In genomic region chr16:67930678-67931211, GRCh38 we compare ENCODE assay signal across 22 cellular contexts. TPM values are rescaled to one million over a fixed set of nuclear protein-coding genes. Genes with fewer than 3 reads are reported as not detected.
DNase-seq lines count a peak whose midpoint lies in the region; ATAC-seq and TF ChIP-seq lines count a peak whose summit lies in the region.
"Had no signal": no experiment of that assay in that cellular context is flagged by ENCODE, and none has a peak within 500 bp of the region (broad histone marks: within the 10 kb centered on the region; RNA-seq: fewer than 3 reads in every experiment).

No MANE protein-coding gene starts in this region.

- peaks cover 13% of the 10 kb centered on the region for H3K36me3 Mint-ChIP-seq in activated naive CD8-positive, alpha-beta T cell treated with anti-CD3 and anti-CD28 coated beads, Interleukin-2, amount 10 ng/mL, durations not matched to agents 7 days and 5 days
- H3K36me3 Mint-ChIP-seq in activated naive CD8-positive, alpha-beta T cell treated with anti-CD3 and anti-CD28 coated beads, Interleukin-2, amount 50 U/mL, for 24 hours (ENCODE audit: low read depth), result peaks cover 28% of the 10 kb centered on the region
- H3K36me3 Mint-ChIP-seq in naive thymus-derived CD4-positive, alpha-beta T cell, result peaks cover 5 to 24% (median 6%) of the 10 kb centered on the region in 5 donors

- peaks cover 87% of the 10 kb centered on the region for H3K4me1 ChIP-seq in body of pancreas
- H3K4me1 ChIP-seq in naive thymus-derived CD4-positive, alpha-beta T cell (ENCODE audit: control insufficient read depth in 2 of 2, insufficient read depth in 2 of 2, low read length in 2 of 2), result peaks cover 8 to 12% of the 10 kb centered on the region in 2 donors
- H3K4me1 ChIP-seq in suprapubic skin, result peaks cover 27% of the 10 kb centered on the region
- peaks cover 10 to 19% of the 10 kb centered on the region in 2 donors for H3K4me1 ChIP-seq in ascending aorta

- POLR2A ChIA-PET in activated naive CD8-positive, alpha-beta T cell treated with anti-CD3 and anti-CD28 coated beads, Interleukin-2, amount 10 ng/mL, durations not matched to agents 7 days and 5 days (lab: Charles Lee), result interaction anchor here (1.1 kb wide), 1 partner anchor 45 kb away, joined by 3 read pairs; no protein-coding TSS in a partner anchor
- POLR2A ChIA-PET in naive thymus-derived CD4-positive, alpha-beta T cell (lab: Charles Lee), result interaction anchor here (1.1 to 1.5 kb wide), 3 partner anchors 8 to 123 kb away, joined by 3 to 5 read pairs (median 4); no protein-coding TSS in a partner anchor

- 45 to 59% methylated on average over 14 to 17 of the region's 17 CpGs for WGBS in body of pancreas, 2 donors
- WGBS in suprapubic skin, result 90% methylated on average over 14 of the region's 17 CpGs

- no peaks in the 10 kb centered on the region for H3K36me3 ChIP-seq in body of pancreas (replicated peaks in 1 of 2; ENCODE audit: insufficient read depth in 1 of 2, low read depth in 2 of 2)
- peaks cover 19 to 79% (median 20%) of the 10 kb centered on the region in 3 experiments for H3K36me3 ChIP-seq in naive thymus-derived CD4-positive, alpha-beta T cell (ENCODE audit: control insufficient read depth in 2 of 3, insufficient read depth in 3 of 3, low read length in 3 of 3)
- peaks cover 34% of the 10 kb centered on the region for H3K36me3 ChIP-seq in suprapubic skin
- peaks cover 22 to 30% of the 10 kb centered on the region in 2 donors for H3K36me3 ChIP-seq in ascending aorta

- ATAC-seq in activated naive CD8-positive, alpha-beta T cell treated with anti-CD3 and anti-CD28 coated beads, Interleukin-2, amount 10 ng/mL, durations not matched to agents 7 days and 5 days (ENCODE audit: low read depth), result no peak
- no peak for ATAC-seq in activated naive CD8-positive, alpha-beta T cell treated with anti-CD3 and anti-CD28 coated beads, Interleukin-2, amount 50 U/mL, for 24 hours
- no peak for ATAC-seq in body of pancreas
- ATAC-seq in sciatic nerve, result no peak
- ATAC-seq in naive thymus-derived CD4-positive, alpha-beta T cell, result no peak
- ATAC-seq: SK-N-SH treated with all-trans-retinoic acid at 6 μM for 48 hours had no signal

- no peak overlapping the region for H3K4me3 Mint-ChIP-seq in activated naive CD8-positive, alpha-beta T cell treated with anti-CD3 and anti-CD28 coated beads, Interleukin-2, amount 10 ng/mL, durations not matched to agents 7 days and 5 days
- H3K4me3 Mint-ChIP-seq in activated naive CD8-positive, alpha-beta T cell treated with anti-CD3 and anti-CD28 coated beads, Interleukin-2, amount 50 U/mL, for 24 hours, result no peak overlapping the region
- H3K4me3 Mint-ChIP-seq in naive thymus-derived CD4-positive, alpha-beta T cell, result no peak overlapping the region
- H3K4me3 Mint-ChIP-seq: IgD-negative memory B cell had no signal

- peak; percentile 26 for DNase-seq in activated naive CD8-positive, alpha-beta T cell treated with anti-CD3 and anti-CD28 coated beads, Interleukin-2, amount 10 ng/mL, durations not matched to agents 7 days and 5 days
- DNase-seq in activated naive CD8-positive, alpha-beta T cell treated with anti-CD3 and anti-CD28 coated beads, Interleukin-2, amount 50 U/mL, for 24 hours, result no peak
- peak in 3 of 4 donors; percentile 50 to 58 (median 53) for DNase-seq in body of pancreas
- DNase-seq in sciatic nerve (ENCODE audit: low spot score), result peak; percentile 56
- no peak for DNase-seq in naive thymus-derived CD4-positive, alpha-beta T cell
- no peak for DNase-seq in suprapubic skin (ENCODE audit: low spot score in 2 of 2)
- no peak for DNase-seq in ascending aorta (ENCODE audit: low spot score in 2 of 2)
- DNase-seq: 8988T; AML-193; GF-D8; GOT3; Kasumi-1; NCI-H1694; NCI-H2081; NCI-H2171; NCI-H345; NCI-H524; NCI-H774; NK-92 treated with Interleukin-12 subunit alpha and Interleukin-12 subunit beta, amount 100 ng/mL, for 24 hours had no signal

- no peak overlapping the region for H3K27ac Mint-ChIP-seq in activated naive CD8-positive, alpha-beta T cell treated with anti-CD3 and anti-CD28 coated beads, Interleukin-2, amount 10 ng/mL, durations not matched to agents 7 days and 5 days
- H3K27ac Mint-ChIP-seq in activated naive CD8-positive, alpha-beta T cell treated with anti-CD3 and anti-CD28 coated beads, Interleukin-2, amount 50 U/mL, for 24 hours, result no peak overlapping the region
- peak overlapping the region in 1 of 9 donors; percentile 21 for H3K27ac Mint-ChIP-seq in naive thymus-derived CD4-positive, alpha-beta T cell

- TF ChIP-seq POLR2A in body of pancreas (IDR thresholded peaks at IDR 0.05), result no peak
- TF ChIP-seq POLR2A in suprapubic skin (IDR thresholded peaks at IDR 0.05), result no peak

- no peaks in the 10 kb centered on the region for H3K9me3 Mint-ChIP-seq in activated naive CD8-positive, alpha-beta T cell treated with anti-CD3 and anti-CD28 coated beads, Interleukin-2, amount 10 ng/mL, durations not matched to agents 7 days and 5 days
- H3K9me3 Mint-ChIP-seq in activated naive CD8-positive, alpha-beta T cell treated with anti-CD3 and anti-CD28 coated beads, Interleukin-2, amount 50 U/mL, for 24 hours, result no peaks in the 10 kb centered on the region
- H3K9me3 Mint-ChIP-seq in naive thymus-derived CD4-positive, alpha-beta T cell, result no peaks in the 10 kb centered on the region
- H3K9me3 Mint-ChIP-seq: IgD-negative memory B cell had no signal

- TF ChIP-seq EP300 in suprapubic skin (IDR thresholded peaks at IDR 0.05), result no peak

- intact Hi-C loops in body of pancreas (cut with DNase I), result no loop called here
- intact Hi-C loops in sciatic nerve (cut with DNase I), result no loop called here
- intact Hi-C loops in naive thymus-derived CD4-positive, alpha-beta T cell (cut with micrococcal nuclease), result no loop called here
- intact Hi-C loops in ascending aorta (cut with DNase I), result loop anchor here (10.0 kb wide), 1 partner anchor 206 kb away; no protein-coding TSS in a partner anchor

- H3K27me3 Mint-ChIP-seq in activated naive CD8-positive, alpha-beta T cell treated with anti-CD3 and anti-CD28 coated beads, Interleukin-2, amount 10 ng/mL, durations not matched to agents 7 days and 5 days, result no peaks in the 10 kb centered on the region
- no peaks in the 10 kb centered on the region for H3K27me3 Mint-ChIP-seq in activated naive CD8-positive, alpha-beta T cell treated with anti-CD3 and anti-CD28 coated beads, Interleukin-2, amount 50 U/mL, for 24 hours
- peaks cover 0 to 1% (median 0%) of the 10 kb centered on the region in 5 donors for H3K27me3 Mint-ChIP-seq in naive thymus-derived CD4-positive, alpha-beta T cell
- H3K27me3 Mint-ChIP-seq: IgD-negative memory B cell had no signal

- CTCF ChIA-PET in naive thymus-derived CD4-positive, alpha-beta T cell (lab: Charles Lee), result interaction anchor here (0.5 kb wide), 1 partner anchor 53 kb away, joined by 3 read pairs; no protein-coding TSS in a partner anchor

- H3K4me1 Mint-ChIP-seq in activated naive CD8-positive, alpha-beta T cell treated with anti-CD3 and anti-CD28 coated beads, Interleukin-2, amount 10 ng/mL, durations not matched to agents 7 days and 5 days, result peaks cover 11% of the 10 kb centered on the region
- H3K4me1 Mint-ChIP-seq in activated naive CD8-positive, alpha-beta T cell treated with anti-CD3 and anti-CD28 coated beads, Interleukin-2, amount 50 U/mL, for 24 hours, result peaks cover 15% of the 10 kb centered on the region
- H3K4me1 Mint-ChIP-seq in naive thymus-derived CD4-positive, alpha-beta T cell, result peaks cover 9 to 27% (median 18%) of the 10 kb centered on the region in 7 donors

- no peaks in the 10 kb centered on the region for H3K27me3 ChIP-seq in body of pancreas
- H3K27me3 ChIP-seq in naive thymus-derived CD4-positive, alpha-beta T cell (ENCODE audit: control insufficient read depth in 2 of 2, insufficient read depth in 2 of 2, low read length in 2 of 2), result no peaks in the 10 kb centered on the region
- no peaks in the 10 kb centered on the region for H3K27me3 ChIP-seq in suprapubic skin
- no peaks in the 10 kb centered on the region for H3K27me3 ChIP-seq in ascending aorta

- H3K4me3 ChIP-seq in body of pancreas (peak overlapping the region in 1 of 2 donors; percentile 16), suprapubic skin (no peak overlapping the region), ascending aorta (no peak overlapping the region)
- H3K4me3 ChIP-seq in naive thymus-derived CD4-positive, alpha-beta T cell (ENCODE audit: low read length), result no peak overlapping the region

- TF ChIP-seq CTCF in body of pancreas (IDR thresholded peaks at IDR 0.05), result no peak
- no peak for TF ChIP-seq CTCF in suprapubic skin (IDR thresholded peaks at IDR 0.05)
- TF ChIP-seq CTCF in ascending aorta (IDR thresholded peaks at IDR 0.05), result no peak

- H3K9me3 ChIP-seq in body of pancreas (no peaks in the 10 kb centered on the region), suprapubic skin (no peaks in the 10 kb centered on the region), ascending aorta (no peaks in the 10 kb centered on the region)
- no peaks in the 10 kb centered on the region for H3K9me3 ChIP-seq in naive thymus-derived CD4-positive, alpha-beta T cell (ENCODE audit: control insufficient read depth in 2 of 3, low read length in 3 of 3)

- peak overlapping the region; percentile 78 to 82 (median 80) for H3K27ac ChIP-seq in body of pancreas
- no peak overlapping the region for H3K27ac ChIP-seq in naive thymus-derived CD4-positive, alpha-beta T cell (ENCODE audit: low read depth, low read length)
- no peak overlapping the region for H3K27ac ChIP-seq in suprapubic skin
- no peak overlapping the region for H3K27ac ChIP-seq in ascending aorta
- H3K27ac ChIP-seq: C4-2B had no signal

RNA-seq across cellular contexts. Expression of gene CTRL, which starts 0.9 kb away (rescaled TPM):
- total RNA-seq in activated naive CD8-positive, alpha-beta T cell treated with anti-CD3 and anti-CD28 coated beads, Interleukin-2, amount 10 ng/mL, durations not matched to agents 7 days and 5 days, result 1 to 10 TPM; 4.9 to 7.2 TPM
- total RNA-seq in body of pancreas, result 1,000 to 10,000 TPM in 1 of 2 donors, 100 to 1,000 TPM in 1; 286 to 1,726 TPM
- total RNA-seq in sciatic nerve, result 0.98 TPM
- total RNA-seq in naive thymus-derived CD4-positive, alpha-beta T cell, result 10 to 100 TPM in 2 of 5 experiments, 1 to 10 TPM in 3; 7.9 to 15.1 (median 9.3) TPM
- polyA plus RNA-seq in naive thymus-derived CD4-positive, alpha-beta T cell, result 1 to 10 TPM; 1.3 to 2.5 TPM
- 1 to 10 TPM in 3 of 4 donors, under 1 TPM in 1; 0.55 to 2.7 (median 1.8) TPM for total RNA-seq in suprapubic skin
- 0.43 TPM for total RNA-seq in ascending aorta

RNA-seq across cellular contexts. Expression of gene PSMB10, which starts 5.9 kb away (rescaled TPM):
- 100 to 1,000 TPM; 220 to 246 TPM for total RNA-seq in activated naive CD8-positive, alpha-beta T cell treated with anti-CD3 and anti-CD28 coated beads, Interleukin-2, amount 10 ng/mL, durations not matched to agents 7 days and 5 days
- total RNA-seq in body of pancreas, result 10 to 100 TPM; 16.2 to 26.7 TPM
- 35.3 TPM for total RNA-seq in sciatic nerve
- total RNA-seq in naive thymus-derived CD4-positive, alpha-beta T cell, result 100 to 1,000 TPM; 101 to 370 (median 142) TPM
- 100 to 1,000 TPM; 522 to 542 TPM for polyA plus RNA-seq in naive thymus-derived CD4-positive, alpha-beta T cell
- total RNA-seq in suprapubic skin, result 10 to 100 TPM; 13.5 to 31.2 (median 16.3) TPM
- 13.9 TPM for total RNA-seq in ascending aorta

RNA-seq across cellular contexts. Expression of gene LCAT, which starts 13.2 kb away (rescaled TPM):
- total RNA-seq in activated naive CD8-positive, alpha-beta T cell treated with anti-CD3 and anti-CD28 coated beads, Interleukin-2, amount 10 ng/mL, durations not matched to agents 7 days and 5 days, result 10 to 100 TPM; 17.6 to 23.6 TPM
- 10 to 100 TPM in 1 of 2 donors, 1 to 10 TPM in 1; 7.5 to 17.8 TPM for total RNA-seq in body of pancreas
- 46.2 TPM for total RNA-seq in sciatic nerve
- total RNA-seq in naive thymus-derived CD4-positive, alpha-beta T cell, result 10 to 100 TPM in 4 of 5 experiments, 1 to 10 TPM in 1; 9.4 to 23.6 (median 19.6) TPM
- 1 to 10 TPM in 1 of 2 donors, under 1 TPM in 1; 0.33 to 1.5 TPM for polyA plus RNA-seq in naive thymus-derived CD4-positive, alpha-beta T cell
- total RNA-seq in suprapubic skin, result 10 to 100 TPM; 10.6 to 61.4 (median 22.6) TPM
- 6.6 TPM for total RNA-seq in ascending aorta

RNA-seq across cellular contexts. Expression of gene PSKH1, which starts 37.7 kb away (rescaled TPM):
- 10 to 100 TPM; 22.8 to 25.6 TPM for total RNA-seq in activated naive CD8-positive, alpha-beta T cell treated with anti-CD3 and anti-CD28 coated beads, Interleukin-2, amount 10 ng/mL, durations not matched to agents 7 days and 5 days
- total RNA-seq in body of pancreas (10 to 100 TPM; 15.0 to 16.8 TPM), sciatic nerve (27.4 TPM), suprapubic skin (10 to 100 TPM; 16.4 to 26.9 (median 24.5) TPM), ascending aorta (41.0 TPM)
- total RNA-seq in naive thymus-derived CD4-positive, alpha-beta T cell, result 10 to 100 TPM; 18.0 to 28.5 (median 23.3) TPM
- polyA plus RNA-seq in naive thymus-derived CD4-positive, alpha-beta T cell, result 10 to 100 TPM; 20.7 to 34.0 TPM

RNA-seq across cellular contexts. Expression of gene SLC12A4, which starts 37.7 kb away (rescaled TPM):
- total RNA-seq in activated naive CD8-positive, alpha-beta T cell treated with anti-CD3 and anti-CD28 coated beads, Interleukin-2, amount 10 ng/mL, durations not matched to agents 7 days and 5 days, result 10 to 100 TPM; 43.9 to 48.7 TPM
- total RNA-seq in body of pancreas (10 to 100 TPM; 23.3 to 61.3 TPM), sciatic nerve (115 TPM), suprapubic skin (100 to 1,000 TPM in 1 of 4 donors, 10 to 100 TPM in 3; 31.2 to 165 (median 72.2) TPM), ascending aorta (83.2 TPM)
- 10 to 100 TPM; 22.8 to 44.4 (median 31.3) TPM for total RNA-seq in naive thymus-derived CD4-positive, alpha-beta T cell
- polyA plus RNA-seq in naive thymus-derived CD4-positive, alpha-beta T cell, result 1 to 10 TPM; 3.8 to 8.0 TPM

Comparison
In these comparisons a context has a peak if more than half of its experiments do, and no peak if none do; other contexts are left out.
1. DNase-seq: peak in activated naive CD8-positive, alpha-beta T cell treated with anti-CD3 and anti-CD28 coated beads, Interleukin-2, amount 10 ng/mL, durations not matched to agents 7 days and 5 days (single experiment), body of pancreas (3 of 4) and sciatic nerve (single experiment); none in activated naive CD8-positive, alpha-beta T cell treated with anti-CD3 and anti-CD28 coated beads, Interleukin-2, amount 50 U/mL, for 24 hours (single experiment), naive thymus-derived CD4-positive, alpha-beta T cell (0 of 9), suprapubic skin (0 of 2) and ascending aorta (0 of 2).
2. H3K27ac ChIP-seq: peak in body of pancreas (4 of 4); none in naive thymus-derived CD4-positive, alpha-beta T cell (single experiment), suprapubic skin (single experiment) and ascending aorta (0 of 2).
3. RNA of gene CTRL, which starts 0.9 kb away (total RNA-seq): 286 to 1,726 TPM in body of pancreas; 7.9 to 15.1 TPM in naive thymus-derived CD4-positive, alpha-beta T cell, 4.9 to 7.2 TPM in activated naive CD8-positive, alpha-beta T cell treated with anti-CD3 and anti-CD28 coated beads, Interleukin-2, amount 10 ng/mL, durations not matched to agents 7 days and 5 days, 0.55 to 2.7 TPM in suprapubic skin, 0.98 TPM in sciatic nerve (single experiment) and 0.43 TPM in ascending aorta (single experiment); every median in the first group is over 10 times any median in the second.